In genomic region chrX:71095033-71095432, GRCh38 we compare ENCODE assay signal across 8 cellular contexts. TPM values are rescaled to one million over a fixed set of nuclear protein-coding genes. Genes with fewer than 3 reads are reported as not detected.
DNase-seq lines count a peak whose midpoint lies in the region; ATAC-seq and TF ChIP-seq lines count a peak whose summit lies in the region.

No MANE protein-coding gene starts in this region.

- H3K4me3 Mint-ChIP-seq in Calu3 (ENCODE audit: low read depth, unreplicated experiment), result peak overlapping the region; percentile 92
- peak overlapping the region; percentile 93 to 95 for H3K4me3 Mint-ChIP-seq in effector memory CD8-positive, alpha-beta T cell

- H3K36me3 ChIP-seq in MM.1S (replicated peaks; ENCODE audit: insufficient read depth, low read length) (no peaks in the 10 kb centered on the region), osteoblast (ENCODE audit: insufficient read depth, low read length) (no peaks in the 10 kb centered on the region)

- peak overlapping the region; percentile 77 for H3K27ac Mint-ChIP-seq in Calu3 (ENCODE audit: unreplicated experiment)
- peak overlapping the region; percentile 95 for H3K27ac Mint-ChIP-seq in effector memory CD8-positive, alpha-beta T cell

- TSS peak; percentile 68 for BruUV-seq in Calu3 (replicated peaks; lab: Mats Ljungman, UMichigan)

- H3K4me1 ChIP-seq in MM.1S (ENCODE audit: low read length) (no peaks in the 10 kb centered on the region), osteoblast (ENCODE audit: insufficient read depth, low read length) (peaks cover 4% of the 10 kb centered on the region)

- TF ChIP-seq CTCF in Calu3 (IDR thresholded peaks at IDR 0.05; ENCODE audit: unreplicated experiment), result no peak
- no peak for TF ChIP-seq CTCF in MM.1S (IDR thresholded peaks at IDR 0.05; ENCODE audit: low read length)
- TF ChIP-seq CTCF in osteoblast (IDR thresholded peaks at IDR 0.05; ENCODE audit: extremely low read depth, low read depth, low read length), result no peak

- no peaks in the 10 kb centered on the region for H3K4me1 Mint-ChIP-seq in Calu3 (ENCODE audit: low read depth, unreplicated experiment)
- peaks cover 17 to 24% of the 10 kb centered on the region in 2 donors for H3K4me1 Mint-ChIP-seq in effector memory CD8-positive, alpha-beta T cell (ENCODE audit: low read depth in 2 of 2)

- H3K27me3 ChIP-seq in MM.1S (replicated peaks; ENCODE audit: insufficient read depth, low read length), result no peaks in the 10 kb centered on the region
- peaks cover 12% of the 10 kb centered on the region for H3K27me3 ChIP-seq in osteoblast (ENCODE audit: insufficient read depth, low read length)

- H3K27ac ChIP-seq in MM.1S (ENCODE audit: low read length) (no peak overlapping the region), osteoblast (ENCODE audit: low read depth, low read length) (no peak overlapping the region)

- peak overlapping the region; percentile 62 for H3K4me3 ChIP-seq in MM.1S (ENCODE audit: low read length)
- H3K4me3 ChIP-seq in osteoblast (ENCODE audit: insufficient read depth, low read length), result peak overlapping the region; percentile 74

- H3K79me2 ChIP-seq in MM.1S (ENCODE audit: low read length) (no peaks in the 10 kb centered on the region), osteoblast (ENCODE audit: insufficient read depth, low read length) (no peaks in the 10 kb centered on the region)

- ATAC-seq in effector memory CD8-positive, alpha-beta T cell (replicated peaks), result no peak
- ATAC-seq in GM19035 (IDR thresholded peaks at IDR 0.05; ENCODE audit: unreplicated experiment), result no peak
- ATAC-seq in GM21367 (IDR thresholded peaks at IDR 0.05; ENCODE audit: unreplicated experiment), result no peak

- H3K4me2 ChIP-seq in MM.1S (ENCODE audit: low read depth, low read length) (peak overlapping the region; percentile 74), osteoblast (ENCODE audit: insufficient read depth, low read length) (peak overlapping the region; percentile 88)

- CTCF ChIA-PET in Calu3 (lab: Charles Lee), result no interaction called here

- H2AFZ ChIP-seq in MM.1S (ENCODE audit: low read length) (peak overlapping the region; percentile 78), osteoblast (ENCODE audit: low read length) (peak overlapping the region; percentile 88)

- no peaks in the 10 kb centered on the region for H3K9me2 ChIP-seq in MM.1S (replicated peaks; ENCODE audit: insufficient read depth, low read length)

- H3K9me3 ChIP-seq in MM.1S (replicated peaks; ENCODE audit: insufficient read depth, low read length) (no peaks in the 10 kb centered on the region), osteoblast (ENCODE audit: low read depth, low read length) (no peaks in the 10 kb centered on the region)

- DNase-seq in Calu3 (no peak), MM.1S (no peak), osteoblast (ENCODE audit: insufficient read length, low spot score, missing footprints) (no peak), NCI-H187 (lab: John Stamatoyannopoulos, UW) (no peak)
- DNase-seq in effector memory CD8-positive, alpha-beta T cell, result no peak
- DNase-seq in effector CD4-positive, alpha-beta T cell, result no peak

- H3K36me3 Mint-ChIP-seq in Calu3 (ENCODE audit: insufficient read depth, unreplicated experiment), result peaks cover 20% of the 10 kb centered on the region
- peaks cover 8% of the 10 kb centered on the region for H3K36me3 Mint-ChIP-seq in effector memory CD8-positive, alpha-beta T cell (ENCODE audit: insufficient read depth)

- no peaks in the 10 kb centered on the region for H3K27me3 Mint-ChIP-seq in Calu3 (ENCODE audit: unreplicated experiment)
- no peaks in the 10 kb centered on the region for H3K27me3 Mint-ChIP-seq in effector memory CD8-positive, alpha-beta T cell

- H4K20me1 ChIP-seq in MM.1S (ENCODE audit: insufficient read depth, low read length) (no peaks in the 10 kb centered on the region), osteoblast (ENCODE audit: insufficient read depth, low read length) (no peaks in the 10 kb centered on the region)

- no peaks in the 10 kb centered on the region for H3K9me3 Mint-ChIP-seq in Calu3 (ENCODE audit: low read depth, unreplicated experiment)
- no peaks in the 10 kb centered on the region for H3K9me3 Mint-ChIP-seq in effector memory CD8-positive, alpha-beta T cell

- H3K9ac ChIP-seq in MM.1S (ENCODE audit: low read length), result peak overlapping the region; percentile 33; the same call in 1 of the 2 replicates

- intact Hi-C loops in Calu3 (cut with micrococcal nuclease; ENCODE audit: unreplicated experiment), result loop anchor here (5.0 kb wide), 1 partner anchor 82 kb away; no protein-coding TSS in a partner anchor

- H3F3A ChIP-seq in MM.1S (ENCODE audit: insufficient read depth, low read length), result no peaks in the 10 kb centered on the region

RNA-seq across cellular contexts. Expression of gene FOXO4, which starts 0.6 kb away (rescaled TPM):
- total RNA-seq in Calu3 (2022) (7.8 and 9.8 TPM in 2 replicates), osteoblast (6.8 and 7.6 TPM in 2 replicates)

RNA-seq across cellular contexts. Expression of gene CXorf65, which starts 11.5 kb away (rescaled TPM):
- not detected in 2 replicates for total RNA-seq in Calu3 (2022)
- not detected in 2 replicates for total RNA-seq in osteoblast

RNA-seq across cellular contexts. Expression of gene IL2RG, which starts 16.3 kb away (rescaled TPM):
- total RNA-seq in Calu3 (2022) (0.57 and 3.6 TPM in 2 replicates), osteoblast (not detected in 2 replicates)

RNA-seq across cellular contexts. Expression of gene MED12, which starts 23.4 kb away (rescaled TPM):
- 53.3 and 56.2 TPM in 2 replicates for total RNA-seq in Calu3 (2022)
- 20.9 and 24.2 TPM in 2 replicates for total RNA-seq in osteoblast

RNA-seq across cellular contexts. Expression of gene SNX12, which starts 26.9 kb away (rescaled TPM):
- total RNA-seq in Calu3 (2022) (82.7 and 82.8 TPM in 2 replicates), osteoblast (64.5 and 67.7 TPM in 2 replicates)
